ENCODE assay signal across 20 cellular contexts in genomic region chr9:33293782-33294181, GRCh38. TPM values are rescaled to one million over a fixed set of nuclear protein-coding genes. Genes with fewer than 3 reads are reported as not detected.
DNase-seq lines count a peak whose midpoint lies in the region; ATAC-seq and TF ChIP-seq lines count a peak whose summit lies in the region.
"Had no signal": no experiment of that assay in that cellular context is flagged by ENCODE, and none has a peak within 500 bp of the region (broad histone marks: within the 10 kb centered on the region; RNA-seq: fewer than 3 reads in every experiment).

No MANE protein-coding gene starts in this region.

- TF ChIP-seq CTCF in KMS-11 (conservative IDR thresholded peaks at IDR 0.05; ENCODE audit: low read depth, low read length) (no peak), heart left ventricle (IDR thresholded peaks at IDR 0.05) (no peak), progenitor cell of endocrine pancreas (IDR thresholded peaks at IDR 0.05; ENCODE audit: unreplicated experiment) (no peak)

- H3K27me3 Mint-ChIP-seq in CD4-positive, alpha-beta memory T cell, result no peaks in the 10 kb centered on the region
- H3K27me3 Mint-ChIP-seq in natural killer cell treated with Interleukin-12 subunit alpha and Interleukin-12 subunit beta and Interleukin-15 and Interleukin-18, amount 100 ng/mL, for 72 hours, result no peaks in the 10 kb centered on the region
- no peaks in the 10 kb centered on the region for H3K27me3 Mint-ChIP-seq in progenitor cell of endocrine pancreas

- H3K27me3 ChIP-seq in CD4-positive, alpha-beta memory T cell (ENCODE audit: insufficient read depth, low read length), result no peaks in the 10 kb centered on the region
- H3K27me3 ChIP-seq in KMS-11 (ENCODE audit: insufficient read depth, low read depth) (no peaks in the 10 kb centered on the region), heart left ventricle (no peaks in the 10 kb centered on the region)
- H3K27me3 ChIP-seq: esophagus squamous epithelium had no signal

- H3K27ac ChIP-seq in CD4-positive, alpha-beta memory T cell (ENCODE audit: low read depth, low read length), result no peak overlapping the region
- H3K27ac ChIP-seq in KMS-11, result no peak overlapping the region
- H3K27ac ChIP-seq in heart left ventricle, result no peak overlapping the region
- H3K27ac ChIP-seq: esophagus squamous epithelium, thoracic aorta had no signal

- peaks cover 53 to 90% (median 73%) of the 10 kb centered on the region in 4 donors for H3K4me1 Mint-ChIP-seq in CD4-positive, alpha-beta memory T cell
- H3K4me1 Mint-ChIP-seq in natural killer cell treated with Interleukin-12 subunit alpha and Interleukin-12 subunit beta and Interleukin-15 and Interleukin-18, amount 100 ng/mL, for 72 hours (ENCODE audit: low read depth in 2 of 2), result peaks cover 64 to 71% of the 10 kb centered on the region in 2 donors
- H3K4me1 Mint-ChIP-seq in progenitor cell of endocrine pancreas (ENCODE audit: low read depth), result peaks cover 23% of the 10 kb centered on the region

- H3K9ac ChIP-seq in KMS-11, result no peak overlapping the region

- no peaks in the 10 kb centered on the region for H3K9me3 ChIP-seq in CD4-positive, alpha-beta memory T cell (ENCODE audit: control insufficient read depth in 1 of 2, low read length in 2 of 2)
- no peaks in the 10 kb centered on the region for H3K9me3 ChIP-seq in heart left ventricle
- H3K9me3 ChIP-seq: esophagus squamous epithelium, thoracic aorta had no signal

- peaks cover 74% of the 10 kb centered on the region for H3K79me2 ChIP-seq in KMS-11 (ENCODE audit: insufficient read depth, low read depth)

- no peak overlapping the region for H2AFZ ChIP-seq in KMS-11 (ENCODE audit: low read depth)

- WGBS in heart left ventricle, 4 donors, result 83 to 86% (median 84%) methylated on average over 2 of the region's 2 CpGs

- H3K9me3 Mint-ChIP-seq in CD4-positive, alpha-beta memory T cell, result peaks cover 0 to 7% (median 0%) of the 10 kb centered on the region in 8 donors
- H3K9me3 Mint-ChIP-seq in natural killer cell treated with Interleukin-12 subunit alpha and Interleukin-12 subunit beta and Interleukin-15 and Interleukin-18, amount 100 ng/mL, for 72 hours, result no peaks in the 10 kb centered on the region
- H3K9me3 Mint-ChIP-seq in progenitor cell of endocrine pancreas (ENCODE audit: low read depth), result no peaks in the 10 kb centered on the region
- H3K9me3 Mint-ChIP-seq: HFFc6 had no signal

- peak overlapping the region; percentile 5; the same call in 1 of the 2 replicates for H3K4me2 ChIP-seq in KMS-11

- no peaks in the 10 kb centered on the region for H4K20me1 ChIP-seq in KMS-11 (ENCODE audit: insufficient read depth)

- POLR2A ChIA-PET in CD4-positive, alpha-beta memory T cell (lab: Charles Lee; ENCODE audit: partially characterized antibody), result no interaction called here

- H3K36me3 Mint-ChIP-seq in CD4-positive, alpha-beta memory T cell, result peaks cover 48 to 79% of the 10 kb centered on the region in 2 donors
- H3K36me3 Mint-ChIP-seq in natural killer cell treated with Interleukin-12 subunit alpha and Interleukin-12 subunit beta and Interleukin-15 and Interleukin-18, amount 100 ng/mL, for 72 hours, result peaks cover 45% of the 10 kb centered on the region
- H3K36me3 Mint-ChIP-seq in progenitor cell of endocrine pancreas (ENCODE audit: insufficient read depth), result peaks cover 12% of the 10 kb centered on the region

- intact Hi-C loops in CD4-positive, alpha-beta memory T cell (cut with micrococcal nuclease), result loop anchor here (5.0 kb wide), 2 partner anchors 154 to 754 kb away; partner anchors contain the start of genes AQP3 and UBAP2
- intact Hi-C loops in heart left ventricle (cut with DNase I), result loop anchor here in 3 of 10 donors (5.0 to 10.0 kb wide), 3 partner anchors 34 to 431 kb away; no protein-coding TSS in a partner anchor

- no peak for TF ChIP-seq POLR2A in heart left ventricle (IDR thresholded peaks at IDR 0.05)

- H3K4me3 ChIP-seq in CD4-positive, alpha-beta memory T cell (ENCODE audit: low read length in 2 of 2), result no peak overlapping the region
- H3K4me3 ChIP-seq in KMS-11 (IDR thresholded peaks at IDR 0.05; ENCODE audit: insufficient read depth, low read depth, low read length) (no peak overlapping the region), heart left ventricle (no peak overlapping the region)
- H3K4me3 ChIP-seq: esophagus squamous epithelium, lung, thoracic aorta had no signal

- CTCF ChIA-PET in CD4-positive, alpha-beta memory T cell (lab: Charles Lee; ENCODE audit: partially characterized antibody), result no interaction called here

- H3K4me3 Mint-ChIP-seq in CD4-positive, alpha-beta memory T cell, result peak overlapping the region in 3 of 8 donors; percentile 19 to 57 (median 50)
- H3K4me3 Mint-ChIP-seq in natural killer cell treated with Interleukin-12 subunit alpha and Interleukin-12 subunit beta and Interleukin-15 and Interleukin-18, amount 100 ng/mL, for 72 hours, result no peak overlapping the region
- H3K4me3 Mint-ChIP-seq in progenitor cell of endocrine pancreas (ENCODE audit: low read depth), result no peak overlapping the region
- H3K4me3 Mint-ChIP-seq: HFFc6 had no signal

- peaks cover 35% of the 10 kb centered on the region for H3K36me3 ChIP-seq in CD4-positive, alpha-beta memory T cell (ENCODE audit: insufficient read depth, low read length)
- H3K36me3 ChIP-seq in KMS-11 (ENCODE audit: insufficient read depth) (peaks cover 11% of the 10 kb centered on the region), heart left ventricle (peaks cover 0 to 70% (median 54%) of the 10 kb centered on the region in 9 donors)

- peaks cover 90% of the 10 kb centered on the region for H3K4me1 ChIP-seq in CD4-positive, alpha-beta memory T cell (ENCODE audit: insufficient read depth, low read length)
- peaks cover 77% of the 10 kb centered on the region for H3K4me1 ChIP-seq in KMS-11 (ENCODE audit: low read depth, poor library complexity, severe bottlenecking)
- H3K4me1 ChIP-seq in heart left ventricle, result peaks cover 17 to 78% (median 55%) of the 10 kb centered on the region in 12 donors

- peak overlapping the region in 5 of 7 donors; percentile 0 to 96 (median 25) for H3K27ac Mint-ChIP-seq in CD4-positive, alpha-beta memory T cell
- peak overlapping the region; percentile 83 to 100 for H3K27ac Mint-ChIP-seq in natural killer cell treated with Interleukin-12 subunit alpha and Interleukin-12 subunit beta and Interleukin-15 and Interleukin-18, amount 100 ng/mL, for 72 hours
- no peak overlapping the region for H3K27ac Mint-ChIP-seq in progenitor cell of endocrine pancreas

- DNase-seq in CD4-positive, alpha-beta memory T cell, result no peak
- DNase-seq in amniotic epithelial cell (ENCODE audit: low read depth), result peak; percentile 21
- DNase-seq in natural killer cell treated with Interleukin-12 subunit alpha and Interleukin-12 subunit beta and Interleukin-15 and Interleukin-18, amount 100 ng/mL, for 72 hours (ENCODE audit: low spot score), result no peak
- no peak for DNase-seq in heart left ventricle
- no peak for DNase-seq in progenitor cell of endocrine pancreas (ENCODE audit: low spot score, unreplicated experiment)
- DNase-seq: activated CD4-positive, alpha-beta T cell treated with anti-CD3 and anti-CD28 coated beads, Interleukin-2, amount 50 U/mL, for 1 hour; amniotic stem cell; caudate nucleus; DMS 273 treated with DMSO at 0.1 percent for 48 hours; esophagus squamous epithelium; head of caudate nucleus; HFFc6; NCI-H146; NCI-H748 treated with DMSO at 0.1 percent for 48 hours; RPMI8226; stimulated activated CD8-positive, alpha-beta memory T cell treated with anti-CD3 and anti-CD28 coated beads, Interleukin-4, amount 100 ng/mL, for 48 hours had no signal

- ATAC-seq in natural killer cell treated with Interleukin-12 subunit alpha and Interleukin-12 subunit beta and Interleukin-15 and Interleukin-18, amount 100 ng/mL, for 72 hours, result no peak
- no peak for ATAC-seq in heart left ventricle
- ATAC-seq in GM21723 (IDR thresholded peaks at IDR 0.05; ENCODE audit: unreplicated experiment), result no peak

RNA-seq across cellular contexts. Expression of gene NFX1, which starts 3.5 kb away (rescaled TPM):
- 10 to 100 TPM; 63.7 to 64.7 TPM for total RNA-seq in CD4-positive, alpha-beta memory T cell
- 10 to 100 TPM; 21.2 to 45.0 TPM for polyA plus RNA-seq in CD4-positive, alpha-beta memory T cell
- total RNA-seq in natural killer cell treated with Interleukin-12 subunit alpha and Interleukin-12 subunit beta and Interleukin-15 and Interleukin-18, amount 100 ng/mL, for 72 hours, result 10 to 100 TPM; 41.6 to 57.9 TPM
- 10 to 100 TPM; 25.4 to 42.0 (median 36.1) TPM for total RNA-seq in heart left ventricle
- polyA plus RNA-seq in heart left ventricle, result 10 to 100 TPM; 13.7 to 23.8 TPM
- total RNA-seq in progenitor cell of endocrine pancreas, result 29.4 and 32.0 TPM in 2 replicates

RNA-seq across cellular contexts. Expression of gene CHMP5, which starts 28.9 kb away (rescaled TPM):
- total RNA-seq in CD4-positive, alpha-beta memory T cell, result 10 to 100 TPM; 32.3 to 35.0 TPM
- 10 to 100 TPM; 44.3 to 59.9 TPM for polyA plus RNA-seq in CD4-positive, alpha-beta memory T cell
- 10 to 100 TPM; 40.8 to 63.2 TPM for total RNA-seq in natural killer cell treated with Interleukin-12 subunit alpha and Interleukin-12 subunit beta and Interleukin-15 and Interleukin-18, amount 100 ng/mL, for 72 hours
- total RNA-seq in heart left ventricle, result 10 to 100 TPM; 37.6 to 58.5 (median 53.0) TPM
- 10 to 100 TPM; 24.7 to 76.5 TPM for polyA plus RNA-seq in heart left ventricle
- total RNA-seq in progenitor cell of endocrine pancreas, result 43.3 and 48.9 TPM in 2 replicates

RNA-seq across cellular contexts. Expression of gene BAG1, which starts 29.3 kb away (rescaled TPM):
- 10 to 100 TPM; 53.5 to 56.3 TPM for total RNA-seq in CD4-positive, alpha-beta memory T cell
- 10 to 100 TPM; 70.9 to 84.9 TPM for polyA plus RNA-seq in CD4-positive, alpha-beta memory T cell
- 100 to 1,000 TPM in 1 of 2 donors, 10 to 100 TPM in 1; 46.1 to 115 TPM for total RNA-seq in natural killer cell treated with Interleukin-12 subunit alpha and Interleukin-12 subunit beta and Interleukin-15 and Interleukin-18, amount 100 ng/mL, for 72 hours
- 100 to 1,000 TPM in 6 of 9 donors, 10 to 100 TPM in 3; 71.0 to 144 (median 112) TPM for total RNA-seq in heart left ventricle
- polyA plus RNA-seq in heart left ventricle, result 100 to 1,000 TPM; 110 to 132 TPM
- total RNA-seq in progenitor cell of endocrine pancreas, result 67.7 and 71.5 TPM in 2 replicates

RNA-seq across cellular contexts. Expression of gene SPINK4, which starts 53.8 kb away (rescaled TPM):
- total RNA-seq in CD4-positive, alpha-beta memory T cell, result not detected
- polyA plus RNA-seq in CD4-positive, alpha-beta memory T cell, result not detected
- not detected for total RNA-seq in natural killer cell treated with Interleukin-12 subunit alpha and Interleukin-12 subunit beta and Interleukin-15 and Interleukin-18, amount 100 ng/mL, for 72 hours
- total RNA-seq in heart left ventricle (not detected), progenitor cell of endocrine pancreas (0.91 TPM in 1 of 2 replicates, not detected in the other)
- not detected for polyA plus RNA-seq in heart left ventricle
- total RNA-seq: esophagus squamous epithelium, HFFc6, lung, thoracic aorta had no signal
- polyA plus RNA-seq: lung had no signal
